1 cellular context compared by ENCODE assay signal in the genomic region with DNA sequence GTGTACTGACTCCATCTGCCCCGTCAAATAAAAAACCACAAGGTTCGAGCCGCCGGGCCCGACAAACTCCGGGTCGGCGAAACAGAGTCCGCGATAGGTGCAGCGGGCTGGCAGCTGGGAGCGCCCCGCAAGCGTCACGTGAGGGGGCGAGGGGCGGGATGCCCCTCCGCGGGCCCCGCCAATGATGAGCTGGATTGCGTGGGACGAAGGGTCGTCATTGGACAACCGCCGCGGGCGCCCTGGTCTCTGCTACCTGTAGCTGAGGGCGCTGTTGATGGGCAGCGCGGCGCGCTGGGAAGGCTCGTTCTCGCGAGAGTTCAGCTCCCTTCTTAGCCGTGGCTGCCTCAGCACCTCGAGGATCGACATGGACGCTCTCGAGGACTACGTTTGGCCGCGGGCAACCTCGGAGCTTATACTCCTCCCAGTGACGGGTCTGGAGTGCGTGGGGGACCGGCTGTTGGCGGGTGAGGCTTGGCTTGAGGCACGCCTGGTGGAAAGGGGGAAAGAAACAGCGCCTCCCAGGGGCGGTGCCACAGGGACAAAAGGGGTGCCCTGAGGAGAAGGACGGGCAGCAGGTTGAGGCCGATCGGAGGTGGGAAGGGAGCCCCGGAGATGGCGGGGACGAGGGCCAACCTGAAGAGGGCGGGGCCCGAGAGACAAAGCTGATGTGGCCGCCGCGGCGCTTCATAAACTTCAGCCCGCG.
TF ChIP-seq lines count a peak whose summit lies in the region.

A gene with protein sequence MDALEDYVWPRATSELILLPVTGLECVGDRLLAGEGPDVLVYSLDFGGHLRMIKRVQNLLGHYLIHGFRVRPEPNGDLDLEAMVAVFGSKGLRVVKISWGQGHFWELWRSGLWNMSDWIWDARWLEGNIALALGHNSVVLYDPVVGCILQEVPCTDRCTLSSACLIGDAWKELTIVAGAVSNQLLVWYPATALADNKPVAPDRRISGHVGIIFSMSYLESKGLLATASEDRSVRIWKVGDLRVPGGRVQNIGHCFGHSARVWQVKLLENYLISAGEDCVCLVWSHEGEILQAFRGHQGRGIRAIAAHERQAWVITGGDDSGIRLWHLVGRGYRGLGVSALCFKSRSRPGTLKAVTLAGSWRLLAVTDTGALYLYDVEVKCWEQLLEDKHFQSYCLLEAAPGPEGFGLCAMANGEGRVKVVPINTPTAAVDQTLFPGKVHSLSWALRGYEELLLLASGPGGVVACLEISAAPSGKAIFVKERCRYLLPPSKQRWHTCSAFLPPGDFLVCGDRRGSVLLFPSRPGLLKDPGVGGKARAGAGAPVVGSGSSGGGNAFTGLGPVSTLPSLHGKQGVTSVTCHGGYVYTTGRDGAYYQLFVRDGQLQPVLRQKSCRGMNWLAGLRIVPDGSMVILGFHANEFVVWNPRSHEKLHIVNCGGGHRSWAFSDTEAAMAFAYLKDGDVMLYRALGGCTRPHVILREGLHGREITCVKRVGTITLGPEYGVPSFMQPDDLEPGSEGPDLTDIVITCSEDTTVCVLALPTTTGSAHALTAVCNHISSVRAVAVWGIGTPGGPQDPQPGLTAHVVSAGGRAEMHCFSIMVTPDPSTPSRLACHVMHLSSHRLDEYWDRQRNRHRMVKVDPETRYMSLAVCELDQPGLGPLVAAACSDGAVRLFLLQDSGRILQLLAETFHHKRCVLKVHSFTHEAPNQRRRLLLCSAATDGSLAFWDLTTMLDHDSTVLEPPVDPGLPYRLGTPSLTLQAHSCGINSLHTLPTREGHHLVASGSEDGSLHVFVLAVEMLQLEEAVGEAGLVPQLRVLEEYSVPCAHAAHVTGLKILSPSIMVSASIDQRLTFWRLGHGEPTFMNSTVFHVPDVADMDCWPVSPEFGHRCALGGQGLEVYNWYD (plus strand): TSS at position 324 of the 703 bp plus-strand sequence. CDS start 41 bp downstream, at position 365.

TF ChIP-seq in GM23338, 12 proteins besides CTCF, POLR2A, EP300 and RAD21:
- TF ChIP-seq, protein P1, sequence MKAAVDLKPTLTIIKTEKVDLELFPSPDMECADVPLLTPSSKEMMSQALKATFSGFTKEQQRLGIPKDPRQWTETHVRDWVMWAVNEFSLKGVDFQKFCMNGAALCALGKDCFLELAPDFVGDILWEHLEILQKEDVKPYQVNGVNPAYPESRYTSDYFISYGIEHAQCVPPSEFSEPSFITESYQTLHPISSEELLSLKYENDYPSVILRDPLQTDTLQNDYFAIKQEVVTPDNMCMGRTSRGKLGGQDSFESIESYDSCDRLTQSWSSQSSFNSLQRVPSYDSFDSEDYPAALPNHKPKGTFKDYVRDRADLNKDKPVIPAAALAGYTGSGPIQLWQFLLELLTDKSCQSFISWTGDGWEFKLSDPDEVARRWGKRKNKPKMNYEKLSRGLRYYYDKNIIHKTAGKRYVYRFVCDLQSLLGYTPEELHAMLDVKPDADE (IDR thresholded peaks at IDR 0.05), result peak; percentile 63; the same call in 1 of the 2 replicates
- TF ChIP-seq CREB1 (CRISPR knock-in tag; IDR thresholded peaks at IDR 0.05; ENCODE audit: low read depth), result peak; percentile 76
- TF ChIP-seq ZNF331 (CRISPR knock-in tag; IDR thresholded peaks at IDR 0.05; ENCODE audit: low read depth), result no peak
- TF ChIP-seq POLR2AphosphoS5 (IDR thresholded peaks at IDR 0.05; ENCODE audit: low read depth), result peak; percentile 99
- no peak for TF ChIP-seq STAT1 (IDR thresholded peaks at IDR 0.05; ENCODE audit: unreplicated experiment)
